11 cellular contexts compared by ENCODE assay signal in genomic region chr2:226136739-226137138, GRCh38.
DNase-seq lines count a peak whose midpoint lies in the region; ATAC-seq and TF ChIP-seq lines count a peak whose summit lies in the region.
"Had no signal": no experiment of that assay in that cellular context is flagged by ENCODE, and none has a peak within 500 bp of the region (broad histone marks: within the 10 kb centered on the region; RNA-seq: fewer than 3 reads in every experiment).

No MANE protein-coding gene starts in this region.

- H3K9me3 Mint-ChIP-seq in MCF 10A (ENCODE audit: unreplicated experiment), result no peaks in the 10 kb centered on the region
- H3K9me3 Mint-ChIP-seq: T-helper 1 cell treated with Interleukin-12 subunit alpha and Interleukin-12 subunit beta and Interleukin-4 antibody, amounts not matched to agents 30 μg/mL and 1 μg/mL, for 36 hours had no signal

- peak overlapping the region; percentile 82 for H3K27ac Mint-ChIP-seq in MCF 10A (ENCODE audit: low read depth, unreplicated experiment)
- H3K27ac Mint-ChIP-seq: T-helper 1 cell treated with Interleukin-12 subunit alpha and Interleukin-12 subunit beta and Interleukin-4 antibody, amounts not matched to agents 30 μg/mL and 1 μg/mL, for 36 hours had no signal

- WGBS in body of pancreas, 2 donors, result 54 to 76% methylated on average over 4 of the region's 4 CpGs
- 61 to 70% methylated on average over 4 of the region's 4 CpGs for WGBS in upper lobe of left lung, 2 donors
- 69 to 90% methylated on average over 4 of the region's 4 CpGs for WGBS in tibial nerve, 2 donors

- CTCF ChIA-PET in MCF 10A (lab: Yijun Ruan, JAX), result interaction anchor here (0.6 to 1.3 kb wide), 4 partner anchors 13 to 868 kb away, joined by 3 read pairs; no protein-coding TSS in a partner anchor

- H3K36me3 Mint-ChIP-seq in MCF 10A (ENCODE audit: insufficient read depth, unreplicated experiment), result no peaks in the 10 kb centered on the region

- intact Hi-C loops in MCF 10A (cut with micrococcal nuclease) (no loop called here), breast epithelium (cut with DNase I; ENCODE audit: low total_unique reads) (no loop called here), body of pancreas (cut with DNase I) (no loop called here)

- H3K4me3 ChIP-seq in breast epithelium, result no peak overlapping the region
- no peak overlapping the region for H3K4me3 ChIP-seq in body of pancreas
- no peak overlapping the region for H3K4me3 ChIP-seq in upper lobe of left lung
- no peak overlapping the region for H3K4me3 ChIP-seq in tibial nerve
- H3K4me3 ChIP-seq: sigmoid colon had no signal

- H3K27me3 ChIP-seq in breast epithelium, result no peaks in the 10 kb centered on the region
- H3K27me3 ChIP-seq in body of pancreas, result no peaks in the 10 kb centered on the region
- H3K27me3 ChIP-seq in upper lobe of left lung, result no peaks in the 10 kb centered on the region
- H3K27me3 ChIP-seq in tibial nerve, result no peaks in the 10 kb centered on the region
- H3K27me3 ChIP-seq: brain microvascular endothelial cell, sigmoid colon had no signal

- TF ChIP-seq POLR2A in breast epithelium (IDR thresholded peaks at IDR 0.05), result no peak
- no peak for TF ChIP-seq POLR2A in body of pancreas (IDR thresholded peaks at IDR 0.05)
- TF ChIP-seq POLR2A in upper lobe of left lung (IDR thresholded peaks at IDR 0.05), result no peak
- TF ChIP-seq POLR2A in tibial nerve (IDR thresholded peaks at IDR 0.05), result no peak

- TF ChIP-seq CTCF in MCF 10A (IDR thresholded peaks at IDR 0.05; ENCODE audit: unreplicated experiment) (no peak), breast epithelium (IDR thresholded peaks at IDR 0.05) (no peak), body of pancreas (IDR thresholded peaks at IDR 0.05) (no peak), upper lobe of left lung (IDR thresholded peaks at IDR 0.05) (no peak), tibial nerve (IDR thresholded peaks at IDR 0.05) (no peak)

- H3K4me3 Mint-ChIP-seq in MCF 10A (ENCODE audit: unreplicated experiment), result no peak overlapping the region
- H3K4me3 Mint-ChIP-seq: T-helper 1 cell treated with Interleukin-12 subunit alpha and Interleukin-12 subunit beta and Interleukin-4 antibody, amounts not matched to agents 30 μg/mL and 1 μg/mL, for 36 hours had no signal

- ATAC-seq in HG03520 (IDR thresholded peaks at IDR 0.05; ENCODE audit: unreplicated experiment), result peak; percentile 39
- peak; percentile 39 for ATAC-seq in body of pancreas
- peak in 1 of 2 donors; percentile 43 for ATAC-seq in upper lobe of left lung (ENCODE audit: low FRiP score in 2 of 2)

- DNase-seq in MCF 10A (ENCODE audit: unreplicated experiment) (no peak), breast epithelium (ENCODE audit: low spot score in 2 of 2) (no peak), body of pancreas (peak in 1 of 4 donors; percentile 42), upper lobe of left lung (peak in 1 of 2 donors; percentile 44), COLO668 (lab: John Stamatoyannopoulos, UW; ENCODE audit: unreplicated experiment) (no peak), tibial nerve (ENCODE audit: low spot score in 2 of 2) (no peak)
- no peak for DNase-seq in activated naive CD4-positive, alpha-beta T cell (lab: John Stamatoyannopoulos, UW)
- DNase-seq: sigmoid colon had no signal

- peaks cover 9% of the 10 kb centered on the region for H3K4me1 Mint-ChIP-seq in MCF 10A (ENCODE audit: insufficient read depth, unreplicated experiment)

- no peaks in the 10 kb centered on the region for H3K27me3 Mint-ChIP-seq in MCF 10A (ENCODE audit: insufficient read depth, unreplicated experiment)

- POLR2A ChIA-PET in MCF 10A (lab: Yijun Ruan, JAX), result interaction anchor here (0.7 to 2.5 kb wide), 7 partner anchors 11 to 666 kb away, joined by 3 to 33 read pairs (median 4); no protein-coding TSS in a partner anchor

- H3K9me3 ChIP-seq in breast epithelium (no peaks in the 10 kb centered on the region), body of pancreas (no peaks in the 10 kb centered on the region), upper lobe of left lung (no peaks in the 10 kb centered on the region), tibial nerve (no peaks in the 10 kb centered on the region)
- H3K9me3 ChIP-seq: sigmoid colon had no signal

- no peak overlapping the region for H3K27ac ChIP-seq in breast epithelium
- peak overlapping the region; percentile 6 to 81 (median 57) for H3K27ac ChIP-seq in body of pancreas
- H3K27ac ChIP-seq in upper lobe of left lung, result peak overlapping the region in 3 of 4 donors; percentile 23 to 50 (median 37)
- H3K27ac ChIP-seq in tibial nerve, result peak overlapping the region in 1 of 4 donors; percentile 36
- H3K27ac ChIP-seq: brain microvascular endothelial cell, sigmoid colon had no signal

- H3K36me3 ChIP-seq in breast epithelium (no peaks in the 10 kb centered on the region), body of pancreas (replicated peaks in 1 of 2; ENCODE audit: insufficient read depth in 1 of 2, low read depth in 2 of 2) (no peaks in the 10 kb centered on the region), upper lobe of left lung (no peaks in the 10 kb centered on the region), tibial nerve (no peaks in the 10 kb centered on the region)
- H3K36me3 ChIP-seq: brain microvascular endothelial cell, sigmoid colon had no signal

- H3K4me1 ChIP-seq in breast epithelium (no peaks in the 10 kb centered on the region), body of pancreas (peaks cover 19% of the 10 kb centered on the region), upper lobe of left lung (peaks cover 0 to 7% (median under 1%) of the 10 kb centered on the region in 4 donors), tibial nerve (no peaks in the 10 kb centered on the region)
- H3K4me1 ChIP-seq: sigmoid colon had no signal

- TF ChIP-seq EP300 in upper lobe of left lung (IDR thresholded peaks at IDR 0.05), result no peak
- no peak for TF ChIP-seq EP300 in tibial nerve (IDR thresholded peaks at IDR 0.05)

- no TSS peak for BruUV-seq in MCF 10A (replicated peaks; lab: Mats Ljungman, UMichigan)

Comparison
In these comparisons a context has a peak if more than half of its experiments do, and no peak if none do; other contexts are left out.
1. H3K27ac ChIP-seq: peak in body of pancreas (4 of 4) and upper lobe of left lung (3 of 4); none in breast epithelium (0 of 2).